ENCODE assay signal across 22 cellular contexts in the genomic region with DNA sequence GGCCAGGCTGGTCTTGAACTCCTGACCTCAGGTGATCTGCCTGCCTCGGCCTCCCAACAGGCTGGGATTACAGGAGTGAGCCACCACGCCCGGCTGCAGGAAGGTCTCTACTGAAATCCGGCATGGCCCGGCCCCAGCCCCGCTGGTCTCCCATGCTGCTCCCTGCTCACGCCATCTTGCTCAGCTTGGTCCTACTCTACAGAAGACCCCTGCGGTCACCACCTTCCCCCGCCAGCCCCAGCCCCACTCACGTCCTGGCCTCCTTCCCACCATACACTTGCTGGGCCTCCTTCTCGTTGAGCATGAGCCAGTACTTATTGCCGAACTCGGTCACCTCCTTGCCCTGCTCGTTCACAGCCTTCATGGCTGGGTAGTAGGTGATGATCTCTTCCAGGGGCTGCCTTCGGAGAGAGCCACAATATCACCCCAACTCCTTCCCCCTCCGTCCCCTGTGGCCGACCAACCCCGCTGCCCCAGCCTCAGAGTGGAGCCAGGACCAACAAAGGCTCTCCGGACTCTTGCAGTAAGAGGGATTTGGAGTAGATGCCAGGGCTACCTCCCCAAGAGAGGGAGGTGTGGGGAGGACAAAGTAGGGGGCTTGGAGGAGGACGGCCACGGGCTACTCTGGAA. TPM values are rescaled to one million over a fixed set of nuclear protein-coding genes. Genes with fewer than 3 reads are reported as not detected.
A peak's percentile ranks its signal among the peaks of the same experiment; 100 is the strongest.
DNase-seq lines count a peak whose midpoint lies in the region; ATAC-seq, FAIRE-seq and TF ChIP-seq lines count a peak whose summit lies in the region.
"Had no signal": no experiment of that assay in that cellular context is flagged by ENCODE, and none has a peak within 500 bp of the region (broad histone marks: within the 10 kb centered on the region; RNA-seq: fewer than 3 reads in every experiment).

No MANE protein-coding gene starts in this region.

- no peak for TF ChIP-seq CTCF in chondrocyte (IDR thresholded peaks at IDR 0.05)
- TF ChIP-seq CTCF in kidney (IDR thresholded peaks at IDR 0.05; ENCODE audit: borderline replicate concordance, extremely low read depth, insufficient read depth): no peak
- no peak for TF ChIP-seq CTCF in sigmoid colon (IDR thresholded peaks at IDR 0.05)

- H3K27ac ChIP-seq in kidney (ENCODE audit: low read depth in 2 of 2, low read length in 2 of 2): no peak overlapping the region
- no peak overlapping the region for H3K27ac ChIP-seq in sigmoid colon
- H3K27ac ChIP-seq: SJSA1 had no signal

- TF ChIP-seq POLR2A in sigmoid colon (IDR thresholded peaks at IDR 0.05): no peak

- no peak overlapping the region for H3K27ac Mint-ChIP-seq in chondrocyte (ENCODE audit: unreplicated experiment)
- H3K27ac Mint-ChIP-seq: GM23338 had no signal

- H3K36me3 ChIP-seq in H7 (replicated peaks; ENCODE audit: control insufficient read depth, insufficient read depth, low read length) (peaks cover 20% of the 10 kb centered on the region), kidney (ENCODE audit: control insufficient read depth in 1 of 2, insufficient read depth in 2 of 2, low read length in 2 of 2) (peaks cover 7 to 19% of the 10 kb centered on the region in 2 donors), sigmoid colon (peaks cover 21 to 48% (median 28%) of the 10 kb centered on the region in 4 donors)

- H3K27me3 Mint-ChIP-seq in chondrocyte (ENCODE audit: low read depth): no peaks in the 10 kb centered on the region

- ATAC-seq in GM19467 (IDR thresholded peaks at IDR 0.05; ENCODE audit: unreplicated experiment): no peak
- no peak for ATAC-seq in GM21737 (IDR thresholded peaks at IDR 0.05; ENCODE audit: unreplicated experiment)
- ATAC-seq in HG02884 (IDR thresholded peaks at IDR 0.05; ENCODE audit: unreplicated experiment): no peak
- ATAC-seq: GM23338, HCT116 had no signal

- intact Hi-C loops in kidney (cut with DNase I): no loop called here
- intact Hi-C loops in sigmoid colon (cut with DNase I): no loop called here

- no peak for FAIRE-seq in kidney (lab: Jason Lieb, UNC)
- FAIRE-seq: GM12891, GM19239 had no signal

- no peak for TF ChIP-seq EP300 in sigmoid colon (IDR thresholded peaks at IDR 0.05)

- no peak overlapping the region for H3K4me3 Mint-ChIP-seq in chondrocyte (ENCODE audit: unreplicated experiment)
- H3K4me3 Mint-ChIP-seq: GM23338 had no signal

- H3K9me3 ChIP-seq in kidney (ENCODE audit: control insufficient read depth in 1 of 2, low read length in 2 of 2) (no peaks in the 10 kb centered on the region), sigmoid colon (no peaks in the 10 kb centered on the region)
- H3K9me3 ChIP-seq: BLaER1 treated with 17β-estradiol and CSF1 and Interleukin-3, amounts not matched to agents 10 nM and 100 nM; SJSA1 had no signal

- H3K36me3 Mint-ChIP-seq in chondrocyte (ENCODE audit: low read depth): peaks cover 1% of the 10 kb centered on the region

- WGBS in sigmoid colon, 2 donors: 92 to 95% methylated on average over 21 of the region's 21 CpGs

- H3K4me1 Mint-ChIP-seq in chondrocyte (ENCODE audit: low read depth): peaks cover 23% of the 10 kb centered on the region

- H3K27me3 ChIP-seq in H7 (ENCODE audit: control insufficient read depth, insufficient read depth, low read length) (peaks cover 2% of the 10 kb centered on the region), sigmoid colon (no peaks in the 10 kb centered on the region)
- H3K27me3 ChIP-seq: BLaER1 treated with 17β-estradiol and CSF1 and Interleukin-3, amounts not matched to agents 10 nM and 100 nM; SJSA1 had no signal

- H3K4me1 ChIP-seq in kidney (ENCODE audit: control insufficient read depth in 1 of 2, insufficient read depth in 1 of 2, low read depth in 1 of 2, low read length in 2 of 2) (peaks cover 6 to 7% of the 10 kb centered on the region in 2 donors), sigmoid colon (peaks cover 0 to 28% (median 25%) of the 10 kb centered on the region in 4 donors)

- peak; percentile 13 for DNase-seq in H7
- DNase-seq in chondrocyte (ENCODE audit: low spot score): peak; percentile 87
- peak; percentile 71 for DNase-seq in kidney
- peak; percentile 63 for DNase-seq in sigmoid colon
- no peak for DNase-seq in SKM-1 (lab: John Stamatoyannopoulos, UW; ENCODE audit: unreplicated experiment)
- DNase-seq: DMS53, NCI-H1436, NCI-H1930, NCI-H226, NCI-H524, RPMI8226 had no signal

- H3K4me3 ChIP-seq in H7 (ENCODE audit: insufficient read depth, low read depth, low read length) (no peak overlapping the region), kidney (ENCODE audit: low read length in 2 of 2) (no peak overlapping the region), sigmoid colon (no peak overlapping the region)
- H3K4me3 ChIP-seq: BLaER1 treated with 17β-estradiol and CSF1 and Interleukin-3, amounts not matched to agents 10 nM and 100 nM; GM23338; SJSA1 had no signal

- H3K9ac ChIP-seq in kidney (ENCODE audit: low read length in 2 of 2): no peak overlapping the region

- H3K9me3 Mint-ChIP-seq in chondrocyte (ENCODE audit: low read depth): no peaks in the 10 kb centered on the region
- H3K9me3 Mint-ChIP-seq: CD8-positive, alpha-beta memory T cell had no signal

RNA-seq across cellular contexts. Expression of gene PTGES2, which starts 4.0 kb away (rescaled TPM):
- total RNA-seq in H7 (2014; rRNA removed; shearing (Covaris generic)): 143 and 197 TPM in 2 replicates
- total RNA-seq in chondrocyte (43.5 to 53.6 TPM (median 49.3 TPM) in 3 replicates), kidney (64.1 TPM), sigmoid colon (100 to 1,000 TPM in 2 of 4 donors, 10 to 100 TPM in 2; 60.0 to 119 (median 97.5) TPM)
- polyA plus RNA-seq in kidney (ENCODE audit: insufficient read depth, low read depth, low replicate concordance) (117 TPM), sigmoid colon (10 to 100 TPM; 56.5 to 82.2 (median 66.1) TPM)

RNA-seq across cellular contexts. Expression of gene LCN2, which starts 25.7 kb away (rescaled TPM):
- total RNA-seq in H7 (2014; rRNA removed; shearing (Covaris generic)): 1.4 TPM in 1 of 2 replicates, not detected in the other
- total RNA-seq in chondrocyte: not detected in 3 replicates
- total RNA-seq in kidney: 198 TPM
- 8.2 TPM for polyA plus RNA-seq in kidney (ENCODE audit: insufficient read depth, low read depth, low replicate concordance)
- total RNA-seq in sigmoid colon: not detected
- 1,000 to 10,000 TPM in 1 of 3 donors, 10 to 100 TPM in 1, 1 to 10 TPM in 1; 9.6 to 1,818 (median 79.8) TPM for polyA plus RNA-seq in sigmoid colon
- total RNA-seq: CD8-positive, alpha-beta memory T cell; GM23338; M059J; SJSA1 had no signal
- polyA plus RNA-seq: CD8-positive, alpha-beta memory T cell had no signal

RNA-seq across cellular contexts. Expression of gene BBLN, which starts 36.5 kb away (rescaled TPM):
- total RNA-seq in H7 (2014; rRNA removed; shearing (Covaris generic)): 121 and 130 TPM in 2 replicates
- total RNA-seq in chondrocyte: 78.8 to 85.3 TPM (median 80.2 TPM) in 3 replicates
- total RNA-seq in kidney: 55.6 TPM
- polyA plus RNA-seq in kidney (ENCODE audit: insufficient read depth, low read depth, low replicate concordance): 192 TPM
- 100 to 1,000 TPM; 158 to 273 (median 204) TPM for total RNA-seq in sigmoid colon
- polyA plus RNA-seq in sigmoid colon: 100 to 1,000 TPM; 111 to 123 (median 113) TPM

RNA-seq across cellular contexts. Expression of gene SLC25A25, which starts 55.5 kb away (rescaled TPM):
- 23.1 and 23.7 TPM in 2 replicates for total RNA-seq in H7 (2014; rRNA removed; shearing (Covaris generic))
- 10.6 to 17.6 TPM (median 15.8 TPM) in 3 replicates for total RNA-seq in chondrocyte
- total RNA-seq in kidney: 24.9 TPM
- polyA plus RNA-seq in kidney (ENCODE audit: insufficient read depth, low read depth, low replicate concordance): 20.4 TPM
- total RNA-seq in sigmoid colon: 10 to 100 TPM; 10.2 to 77.2 (median 12.9) TPM
- polyA plus RNA-seq in sigmoid colon: 10 to 100 TPM; 16.6 to 19.4 (median 16.8) TPM

RNA-seq across cellular contexts. Expression of gene NAIF1, which starts 56.4 kb away (rescaled TPM):
- 10.3 and 12.3 TPM in 2 replicates for total RNA-seq in H7 (2014; rRNA removed; shearing (Covaris generic))
- 6.8 to 8.8 TPM (median 7.8 TPM) in 3 replicates for total RNA-seq in chondrocyte
- 12.3 TPM for total RNA-seq in kidney
- polyA plus RNA-seq in kidney (ENCODE audit: insufficient read depth, low read depth, low replicate concordance): 9.7 TPM
- total RNA-seq in sigmoid colon: 10 to 100 TPM in 1 of 4 donors, 1 to 10 TPM in 3; 5.5 to 10.7 (median 6.3) TPM
- polyA plus RNA-seq in sigmoid colon: 10 to 100 TPM in 1 of 3 donors, 1 to 10 TPM in 2; 8.4 to 11.0 (median 8.6) TPM

Comparison
In these comparisons a context has a peak if more than half of its experiments do, and no peak if none do; other contexts are left out.
1. RNA of gene LCN2, which starts 25.7 kb away (total RNA-seq): 198 TPM in kidney (single experiment); 1.4 TPM in H7, not detected in chondrocyte and not detected in sigmoid colon; every median in the first group is over 10 times any median in the second.